ENCODE assay signal across 2 cellular contexts in the genomic region with DNA sequence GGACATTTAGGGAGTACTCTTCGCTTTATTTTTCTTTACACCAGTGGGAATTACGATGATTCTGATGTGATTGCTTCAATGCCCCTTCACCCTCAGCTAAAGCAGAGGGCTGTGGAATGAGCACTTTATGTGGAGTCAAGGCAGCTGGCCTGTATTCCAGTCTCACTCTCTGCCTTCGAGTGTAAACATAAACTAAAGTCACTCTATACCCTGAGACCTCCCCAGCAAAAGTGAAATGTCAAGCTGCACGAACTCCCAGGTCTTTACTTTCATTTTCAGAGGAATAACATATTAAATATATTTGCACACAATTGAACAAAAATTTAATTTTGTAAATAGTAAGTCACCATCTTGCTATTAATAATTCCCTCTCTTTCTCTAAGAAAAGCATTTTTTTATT.
TF ChIP-seq lines count a peak whose summit lies in the region.

No MANE protein-coding gene starts in this region.

TF ChIP-seq in SK-N-SH, 30 proteins besides CTCF, POLR2A, EP300 and RAD21 (continued from another document):
- TF ChIP-seq TCF12 (IDR thresholded peaks at IDR 0.05) (no peak), FOXM1 (IDR thresholded peaks at IDR 0.05; ENCODE audit: low read depth) (no peak), SIN3A (IDR thresholded peaks at IDR 0.05; ENCODE audit: borderline replicate concordance, low read depth, low read length) (no peak), SMC3 (IDR thresholded peaks at IDR 0.05; ENCODE audit: low read depth, low read length) (no peak)

TF ChIP-seq in SK-N-SH treated with all-trans-retinoic acid at 6 μM for 48 hours, 23 proteins besides CTCF, POLR2A, EP300 and RAD21 (continued from another document):
- TF ChIP-seq, protein P1, sequence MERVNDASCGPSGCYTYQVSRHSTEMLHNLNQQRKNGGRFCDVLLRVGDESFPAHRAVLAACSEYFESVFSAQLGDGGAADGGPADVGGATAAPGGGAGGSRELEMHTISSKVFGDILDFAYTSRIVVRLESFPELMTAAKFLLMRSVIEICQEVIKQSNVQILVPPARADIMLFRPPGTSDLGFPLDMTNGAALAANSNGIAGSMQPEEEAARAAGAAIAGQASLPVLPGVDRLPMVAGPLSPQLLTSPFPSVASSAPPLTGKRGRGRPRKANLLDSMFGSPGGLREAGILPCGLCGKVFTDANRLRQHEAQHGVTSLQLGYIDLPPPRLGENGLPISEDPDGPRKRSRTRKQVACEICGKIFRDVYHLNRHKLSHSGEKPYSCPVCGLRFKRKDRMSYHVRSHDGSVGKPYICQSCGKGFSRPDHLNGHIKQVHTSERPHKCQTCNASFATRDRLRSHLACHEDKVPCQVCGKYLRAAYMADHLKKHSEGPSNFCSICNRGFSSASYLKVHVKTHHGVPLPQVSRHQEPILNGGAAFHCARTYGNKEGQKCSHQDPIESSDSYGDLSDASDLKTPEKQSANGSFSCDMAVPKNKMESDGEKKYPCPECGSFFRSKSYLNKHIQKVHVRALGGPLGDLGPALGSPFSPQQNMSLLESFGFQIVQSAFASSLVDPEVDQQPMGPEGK (CRISPR knock-in tag; IDR thresholded peaks at IDR 0.05; ENCODE audit: borderline replicate concordance): no peak
